ENCODE assay signal across 9 cellular contexts in genomic region chr1:153547560-153548551, GRCh38. TPM values are rescaled to one million over a fixed set of nuclear protein-coding genes. Genes with fewer than 3 reads are reported as not detected.
DNase-seq lines count a peak whose midpoint lies in the region; ATAC-seq and TF ChIP-seq lines count a peak whose summit lies in the region.
"Had no signal": no experiment of that assay in that cellular context is flagged by ENCODE, and none has a peak within 500 bp of the region (broad histone marks: within the 10 kb centered on the region; RNA-seq: fewer than 3 reads in every experiment).

No MANE protein-coding gene starts in this region.

- H3K9me3 ChIP-seq in SK-N-SH: no peaks in the 10 kb centered on the region
- no peaks in the 10 kb centered on the region for H3K9me3 ChIP-seq in RWPE2 (ENCODE audit: severe bottlenecking)
- H3K9me3 ChIP-seq in hepatocyte (ENCODE audit: low read depth): no peaks in the 10 kb centered on the region
- H3K9me3 ChIP-seq in suprapubic skin: no peaks in the 10 kb centered on the region

- ATAC-seq in SK-N-SH treated with all-trans-retinoic acid at 6 μM for 48 hours (no peak), RWPE2 (ENCODE audit: low read depth) (no peak), HG03139 (IDR thresholded peaks at IDR 0.05; ENCODE audit: unreplicated experiment) (no peak), left cardiac atrium (no peak)

- TF ChIP-seq CTCF in SK-N-SH (IDR thresholded peaks at IDR 0.05): no peak
- no peak for TF ChIP-seq CTCF in RWPE2 (IDR thresholded peaks at IDR 0.05; ENCODE audit: poor library complexity, severe bottlenecking)
- TF ChIP-seq CTCF in hepatocyte (IDR thresholded peaks at IDR 0.05; ENCODE audit: poor library complexity): no peak
- no peak for TF ChIP-seq CTCF in suprapubic skin (IDR thresholded peaks at IDR 0.05)

- 0 out of 2 replicates have a peak overlapping the region, but pooled peaks have one; percentile 58 for H3K9ac ChIP-seq in SK-N-SH

- H2AFZ ChIP-seq in SK-N-SH (ENCODE audit: low read depth) (0 out of 2 replicates have a peak overlapping the region, but pooled peaks have one; percentile 44), hepatocyte (no peak overlapping the region)

- TF ChIP-seq POLR2A in suprapubic skin (IDR thresholded peaks at IDR 0.05): no peak

- H3F3A ChIP-seq in SK-N-SH (replicated peaks; ENCODE audit: insufficient read depth): peaks cover 7% of the 10 kb centered on the region

- no peak for TF ChIP-seq RAD21 in SK-N-SH (IDR thresholded peaks at IDR 0.05; ENCODE audit: low read length)

- intact Hi-C loops in left cardiac atrium (cut with DNase I): no loop called here

- WGBS in SK-N-SH (ENCODE audit: low lambda C conversion rate): 88% methylated on average over 17 of the region's 19 CpGs
- WGBS in hepatocyte (ENCODE audit: low lambda C conversion rate, missing lambda C conversion rate): 85% methylated on average over 19 of the region's 19 CpGs
- WGBS in suprapubic skin: 65% methylated on average over 17 of the region's 19 CpGs

- H3K4me2 ChIP-seq in SK-N-SH: peak overlapping the region; percentile 51; the same call in 1 of the 2 replicates
- H3K4me2 ChIP-seq in hepatocyte: peak overlapping the region; percentile 63

- CTCF ChIA-PET in SK-N-SH (lab: Yijun Ruan, JAX): interaction anchor here (1.7 to 11.8 kb wide), 3 partner anchors 9 to 37 kb away, joined by 4 to 62 read pairs (median 5); no protein-coding TSS in a partner anchor

- DNase-seq in SK-N-SH (no peak), RWPE2 (ENCODE audit: low spot score) (peak; percentile 39), hepatocyte (ENCODE audit: low spot score) (no peak), suprapubic skin (ENCODE audit: low spot score in 2 of 2) (no peak), caudate nucleus (lab: John Stamatoyannopoulos, UW) (no peak), left cardiac atrium (no peak)

- H4K20me1 ChIP-seq in SK-N-SH (ENCODE audit: insufficient read depth) (no peaks in the 10 kb centered on the region), hepatocyte (ENCODE audit: insufficient read depth, poor library complexity, severe bottlenecking) (no peaks in the 10 kb centered on the region)

- no peaks in the 10 kb centered on the region for H3K9me2 ChIP-seq in SK-N-SH
- H3K9me2 ChIP-seq in hepatocyte (replicated peaks; ENCODE audit: insufficient read depth): no peaks in the 10 kb centered on the region

- no peaks in the 10 kb centered on the region for H3K79me2 ChIP-seq in SK-N-SH (ENCODE audit: insufficient read depth)
- H3K79me2 ChIP-seq in hepatocyte: peaks cover 9% of the 10 kb centered on the region

- H3K4me3 ChIP-seq in SK-N-SH (ENCODE audit: low read depth in 2 of 2, low read length in 1 of 2) (no peak overlapping the region), RWPE2 (ENCODE audit: severe bottlenecking) (no peak overlapping the region), hepatocyte (no peak overlapping the region), suprapubic skin (no peak overlapping the region)

- H3K4me1 ChIP-seq in SK-N-SH (ENCODE audit: control insufficient read depth in 1 of 2, insufficient read depth in 2 of 2, low read depth in 1 of 2, low read length in 1 of 2) (peaks cover 58 to 65% of the 10 kb centered on the region in 2 experiments; a peak in 3 of 4 replicates), RWPE2 (ENCODE audit: insufficient read depth, poor library complexity, severe bottlenecking) (peaks cover 28% of the 10 kb centered on the region), hepatocyte (ENCODE audit: insufficient read depth) (peaks cover 69% of the 10 kb centered on the region), suprapubic skin (peaks cover 96% of the 10 kb centered on the region)

- TF ChIP-seq EP300 in SK-N-SH (IDR thresholded peaks at IDR 0.05; ENCODE audit: borderline replicate concordance in 1 of 2, low read depth in 1 of 2, low read length in 1 of 2): no peak
- no peak for TF ChIP-seq EP300 in suprapubic skin (IDR thresholded peaks at IDR 0.05)

- H3K27ac ChIP-seq in SK-N-SH (ENCODE audit: low read depth in 2 of 2, low read length in 1 of 2) (peak overlapping the region in 1 of 2 experiments; percentile 91; a peak in 1 of 4 replicates), RWPE2 (ENCODE audit: poor library complexity, severe bottlenecking) (peak overlapping the region; percentile 71), hepatocyte (peak overlapping the region; percentile 97), suprapubic skin (peak overlapping the region; percentile 91), caudate nucleus (ENCODE audit: low read depth, low read length) (no peak overlapping the region)
- H3K27ac ChIP-seq: 22Rv1 had no signal

- H3K27me3 ChIP-seq in SK-N-SH (ENCODE audit: insufficient read depth): no peaks in the 10 kb centered on the region
- H3K27me3 ChIP-seq in RWPE2 (ENCODE audit: insufficient read depth, poor library complexity, severe bottlenecking): no peaks in the 10 kb centered on the region
- H3K27me3 ChIP-seq in hepatocyte: no peaks in the 10 kb centered on the region
- H3K27me3 ChIP-seq in suprapubic skin: no peaks in the 10 kb centered on the region

- POLR2A ChIA-PET in SK-N-SH (lab: Yijun Ruan, JAX): no interaction called here

- no peaks in the 10 kb centered on the region for H3K36me3 ChIP-seq in SK-N-SH (replicated peaks in 1 of 2; ENCODE audit: control insufficient read depth in 1 of 2, insufficient read depth in 2 of 2, low read length in 1 of 2)
- H3K36me3 ChIP-seq in RWPE2 (ENCODE audit: low read depth): peaks cover 38% of the 10 kb centered on the region
- H3K36me3 ChIP-seq in hepatocyte (replicated peaks; ENCODE audit: insufficient read depth, low read depth): no peaks in the 10 kb centered on the region
- H3K36me3 ChIP-seq in suprapubic skin: no peaks in the 10 kb centered on the region

TF ChIP-seq in SK-N-SH, 30 proteins besides CTCF, POLR2A, EP300 and RAD21 (continues in another document):
- TF ChIP-seq YY1 (IDR thresholded peaks at IDR 0.05; ENCODE audit: low read depth) (no peak), IRF3 (IDR thresholded peaks at IDR 0.05; ENCODE audit: low read depth, low read length) (no peak), SMC3 (IDR thresholded peaks at IDR 0.05; ENCODE audit: low read depth, low read length) (no peak)

TF ChIP-seq in SK-N-SH treated with all-trans-retinoic acid at 6 μM for 48 hours, 23 proteins besides CTCF, POLR2A, EP300 and RAD21 (continues in another document):
- TF ChIP-seq CSDC2 (CRISPR knock-in tag; IDR thresholded peaks at IDR 0.05): no peak
- TF ChIP-seq SNAI2 (CRISPR knock-in tag; IDR thresholded peaks at IDR 0.05): no peak
- TF ChIP-seq ZFP3 (CRISPR knock-in tag; IDR thresholded peaks at IDR 0.05): no peak
- TF ChIP-seq BACH2 (CRISPR knock-in tag; IDR thresholded peaks at IDR 0.05; ENCODE audit: borderline replicate concordance): no peak
- no peak for TF ChIP-seq ESRRG (CRISPR knock-in tag; IDR thresholded peaks at IDR 0.05)
- no peak for TF ChIP-seq GLIS3 (CRISPR knock-in tag; IDR thresholded peaks at IDR 0.05)
- no peak for TF ChIP-seq ARNTL (CRISPR knock-in tag; IDR thresholded peaks at IDR 0.05; ENCODE audit: borderline replicate concordance, low read depth)
- no peak for TF ChIP-seq RARB (CRISPR knock-in tag; IDR thresholded peaks at IDR 0.05)
- no peak for TF ChIP-seq PPARA (CRISPR knock-in tag; IDR thresholded peaks at IDR 0.05; ENCODE audit: borderline replicate concordance)

RNA-seq across cellular contexts. Expression of gene S100A3, which starts 1.2 kb away (rescaled TPM):
- 11.8 and 13.1 TPM in 2 replicates for polyA plus RNA-seq in SK-N-SH (2012; rRNA removed)
- polyA plus RNA-seq in SK-N-SH (2012; cell fraction: cytosol; rRNA removed): 7.1 and 10.2 TPM in 2 replicates
- 5.7 and 6.0 TPM in 2 replicates for polyA plus RNA-seq in SK-N-SH (2012; cell fraction: nucleus; rRNA removed)
- total RNA-seq in hepatocyte: 2.6 and 2.7 TPM in 2 replicates
- 1.9 and 6.1 TPM in 2 replicates for polyA plus RNA-seq in hepatocyte
- 100 to 1,000 TPM in 1 of 4 donors, 10 to 100 TPM in 2, not detected in 1; 42.6 to 342 (median 88.0) TPM for total RNA-seq in suprapubic skin
- total RNA-seq in left cardiac atrium: 1 to 10 TPM in 1 of 2 donors, under 1 TPM in 1; 0.77 to 3.3 TPM

RNA-seq across cellular contexts. Expression of gene S100A4, which starts 2.2 kb away (rescaled TPM):
- 24.6 and 25.4 TPM in 2 replicates for polyA plus RNA-seq in SK-N-SH (2012; rRNA removed)
- 19.7 and 25.3 TPM in 2 replicates for polyA plus RNA-seq in SK-N-SH (2012; cell fraction: cytosol; rRNA removed)
- polyA plus RNA-seq in SK-N-SH (2012; cell fraction: nucleus; rRNA removed): 8.0 and 9.0 TPM in 2 replicates
- 64.1 and 101 TPM in 2 replicates for total RNA-seq in hepatocyte
- polyA plus RNA-seq in hepatocyte: 116 and 187 TPM in 2 replicates
- total RNA-seq in suprapubic skin: 100 to 1,000 TPM in 3 of 4 donors, 10 to 100 TPM in 1; 89.3 to 229 (median 175) TPM
- 100 to 1,000 TPM; 206 to 332 TPM for total RNA-seq in left cardiac atrium

RNA-seq across cellular contexts. Expression of gene S100A5, which starts 7.1 kb away (rescaled TPM):
- polyA plus RNA-seq in SK-N-SH (2012; rRNA removed): 0.15 TPM in 1 of 2 replicates, not detected in the other
- 0.12 TPM in 1 of 2 replicates, not detected in the other for polyA plus RNA-seq in SK-N-SH (2012; cell fraction: cytosol; rRNA removed)
- not detected in 2 replicates for polyA plus RNA-seq in SK-N-SH (2012; cell fraction: nucleus; rRNA removed)
- total RNA-seq in hepatocyte: not detected in 2 replicates
- polyA plus RNA-seq in hepatocyte: 0.54 and 1.0 TPM in 2 replicates
- not detected for total RNA-seq in suprapubic skin
- not detected for total RNA-seq in left cardiac atrium

RNA-seq across cellular contexts. Expression of gene S100A6, which starts 12.1 kb away (rescaled TPM):
- polyA plus RNA-seq in SK-N-SH (2012; rRNA removed) (844 and 895 TPM in 2 replicates), hepatocyte (657 and 701 TPM in 2 replicates)
- 725 and 778 TPM in 2 replicates for polyA plus RNA-seq in SK-N-SH (2012; cell fraction: cytosol; rRNA removed)
- polyA plus RNA-seq in SK-N-SH (2012; cell fraction: nucleus; rRNA removed): 349 and 492 TPM in 2 replicates
- total RNA-seq in hepatocyte (140 and 173 TPM in 2 replicates), suprapubic skin (100 to 1,000 TPM; 135 to 264 (median 241) TPM), left cardiac atrium (100 to 1,000 TPM; 449 to 518 TPM)

RNA-seq across cellular contexts. Expression of gene S100A2, which starts 17.8 kb away (rescaled TPM):
- 27.3 and 31.4 TPM in 2 replicates for polyA plus RNA-seq in SK-N-SH (2012; rRNA removed)
- polyA plus RNA-seq in SK-N-SH (2012; cell fraction: cytosol; rRNA removed): 27.2 and 29.0 TPM in 2 replicates
- 13.3 and 23.8 TPM in 2 replicates for polyA plus RNA-seq in SK-N-SH (2012; cell fraction: nucleus; rRNA removed)
- 1.7 and 4.2 TPM in 2 replicates for total RNA-seq in hepatocyte
- polyA plus RNA-seq in hepatocyte: 6.9 and 10.3 TPM in 2 replicates
- 100 to 1,000 TPM; 127 to 519 (median 267) TPM for total RNA-seq in suprapubic skin
- total RNA-seq in left cardiac atrium: under 1 TPM in 1 of 2 donors, not detected in 1; 0.84 TPM
